ENCODE assay signal across 27 cellular contexts in the genomic region with DNA sequence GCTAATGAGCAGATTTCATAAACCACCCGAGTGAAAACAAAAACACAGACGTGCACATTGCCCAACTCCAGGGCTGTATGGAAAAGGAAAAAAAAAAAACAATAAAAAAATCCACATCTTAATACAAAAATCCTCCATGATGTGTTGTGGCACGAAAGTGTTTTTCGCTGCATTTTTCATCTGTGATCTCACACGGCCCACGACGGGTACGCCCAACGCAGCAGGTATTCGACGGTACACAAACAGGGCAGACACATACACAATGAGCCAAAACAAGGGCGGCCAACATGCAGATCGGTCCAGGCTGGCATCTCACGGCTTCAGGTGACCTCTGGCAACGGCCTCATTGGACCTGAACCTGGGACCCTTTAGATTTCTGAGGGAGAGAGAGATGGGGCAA. TPM values are rescaled to one million over a fixed set of nuclear protein-coding genes. Genes with fewer than 3 reads are reported as not detected.
A peak's percentile ranks its signal among the peaks of the same experiment; 100 is the strongest.
DNase-seq lines count a peak whose midpoint lies in the region; ATAC-seq and TF ChIP-seq lines count a peak whose summit lies in the region.
"Had no signal": no experiment of that assay in that cellular context is flagged by ENCODE, and none has a peak within 500 bp of the region (broad histone marks: within the 10 kb centered on the region; RNA-seq: fewer than 3 reads in every experiment).

No MANE protein-coding gene starts in this region.

- CTCF ChIA-PET in MCF 10A (lab: Yijun Ruan, JAX) = interaction anchor here (0.6 kb wide), 1 partner anchor 68 kb away, joined by 3 read pairs; no protein-coding TSS in a partner anchor

- no peaks in the 10 kb centered on the region for H3K4me1 Mint-ChIP-seq in MCF 10A (ENCODE audit: insufficient read depth, unreplicated experiment)
- H3K4me1 Mint-ChIP-seq: activated CD4-positive, alpha-beta T cell treated with anti-CD3 and anti-CD28 coated beads for 36 hours; activated CD8-positive, alpha-beta memory T cell treated with anti-CD3 and anti-CD28 coated beads, Interleukin-2, amount 10 ng/mL, durations not matched to agents 7 days and 5 days; CD8-positive, alpha-beta memory T cell; natural killer cell had no signal

- peak overlapping the region; percentile 47 for H3K9ac ChIP-seq in mucosa of stomach (ENCODE audit: low read length)
- H3K9ac ChIP-seq: GM23248, parathyroid adenoma had no signal

- TF ChIP-seq EP300 in transverse colon (IDR thresholded peaks at IDR 0.05; ENCODE audit: low read depth) (no peak), upper lobe of left lung (IDR thresholded peaks at IDR 0.05) (no peak)

- intact Hi-C loops in breast epithelium (cut with DNase I; ENCODE audit: low total_unique reads) = no loop called here
- intact Hi-C loops in MCF 10A (cut with micrococcal nuclease) = no loop called here
- intact Hi-C loops in transverse colon (cut with DNase I; ENCODE audit: low total_unique reads) = no loop called here

- H3K27ac Mint-ChIP-seq in MCF 10A (ENCODE audit: low read depth, unreplicated experiment) = no peak overlapping the region
- H3K27ac Mint-ChIP-seq: activated CD4-positive, alpha-beta T cell treated with anti-CD3 and anti-CD28 coated beads for 36 hours; activated CD8-positive, alpha-beta memory T cell treated with anti-CD3 and anti-CD28 coated beads, Interleukin-2, amount 10 ng/mL, durations not matched to agents 7 days and 5 days; activated naive CD4-positive, alpha-beta T cell treated with anti-CD3 and anti-CD28 coated beads, Interleukin-2, amount 50 U/mL, for 72 hours; CD8-positive, alpha-beta memory T cell; natural killer cell had no signal

- in situ Hi-C loops in transverse colon (cut with MboI; ENCODE audit: low pct_ligation_motif_present in 1 of 4, low pct_unique_long_range_greater_than_20kb in 1 of 4, low sequenced_read_pairs in 3 of 4) = no loop called here

- WGBS in transverse colon (ENCODE audit: low coverage in 1 of 2), 2 donors = 52 to 67% methylated on average over 7 to 15 of the region's 15 CpGs
- 72 to 79% methylated on average over 15 of the region's 15 CpGs for WGBS in upper lobe of left lung, 2 donors

- BruUV-seq in MCF 10A (replicated peaks; lab: Mats Ljungman, UMichigan) = no TSS peak

- H3K4me3 Mint-ChIP-seq in MCF 10A (ENCODE audit: unreplicated experiment) = no peak overlapping the region
- H3K4me3 Mint-ChIP-seq: activated CD4-positive, alpha-beta T cell treated with anti-CD3 and anti-CD28 coated beads for 36 hours; activated CD8-positive, alpha-beta memory T cell treated with anti-CD3 and anti-CD28 coated beads, Interleukin-2, amount 10 ng/mL, durations not matched to agents 7 days and 5 days; CD8-positive, alpha-beta memory T cell; natural killer cell had no signal

- H3K27ac ChIP-seq in breast epithelium = peak overlapping the region; percentile 78 to 80
- H3K27ac ChIP-seq in transverse colon = peak overlapping the region; percentile 68 to 80 (median 76)
- H3K27ac ChIP-seq in upper lobe of left lung = peak overlapping the region in 1 of 4 donors; percentile 2
- H3K27ac ChIP-seq: ascending aorta, GM23248, parathyroid adenoma, thoracic aorta had no signal

- H3K36me3 Mint-ChIP-seq in MCF 10A (ENCODE audit: insufficient read depth, unreplicated experiment) = no peaks in the 10 kb centered on the region
- H3K36me3 Mint-ChIP-seq: activated CD8-positive, alpha-beta memory T cell treated with anti-CD3 and anti-CD28 coated beads, Interleukin-2, amount 10 ng/mL, durations not matched to agents 7 days and 5 days; activated naive CD4-positive, alpha-beta T cell treated with anti-CD3 and anti-CD28 coated beads, Interleukin-2, amount 50 U/mL, for 72 hours; CD8-positive, alpha-beta memory T cell; natural killer cell had no signal

- H3K36me3 ChIP-seq in breast epithelium = no peaks in the 10 kb centered on the region
- no peaks in the 10 kb centered on the region for H3K36me3 ChIP-seq in mucosa of stomach (ENCODE audit: control insufficient read depth, insufficient read depth, low read length)
- no peaks in the 10 kb centered on the region for H3K36me3 ChIP-seq in transverse colon
- no peaks in the 10 kb centered on the region for H3K36me3 ChIP-seq in upper lobe of left lung
- H3K36me3 ChIP-seq: ascending aorta, thoracic aorta had no signal

- POLR2A ChIA-PET in MCF 10A (lab: Yijun Ruan, JAX) = interaction anchor here (1.2 to 1.3 kb wide), 2 partner anchors 21 to 39 kb away, joined by 3 read pairs; no protein-coding TSS in a partner anchor

- TF ChIP-seq CTCF in breast epithelium (IDR thresholded peaks at IDR 0.05) = no peak
- TF ChIP-seq CTCF in MCF 10A (IDR thresholded peaks at IDR 0.05; ENCODE audit: unreplicated experiment) = no peak
- no peak for TF ChIP-seq CTCF in transverse colon (IDR thresholded peaks at IDR 0.05)
- TF ChIP-seq CTCF in upper lobe of left lung (IDR thresholded peaks at IDR 0.05) = no peak

- no peak for TF ChIP-seq POLR2A in breast epithelium (IDR thresholded peaks at IDR 0.05)
- TF ChIP-seq POLR2A in transverse colon (IDR thresholded peaks at IDR 0.05) = no peak
- no peak for TF ChIP-seq POLR2A in upper lobe of left lung (IDR thresholded peaks at IDR 0.05)

- H3K4me3 ChIP-seq in breast epithelium (peak overlapping the region in 1 of 3 donors; percentile 15), mucosa of stomach (ENCODE audit: low read length) (no peak overlapping the region), transverse colon (no peak overlapping the region), upper lobe of left lung (no peak overlapping the region)
- H3K4me3 ChIP-seq: ascending aorta, GM23248, thoracic aorta had no signal

- H3K27me3 Mint-ChIP-seq in MCF 10A (ENCODE audit: insufficient read depth, unreplicated experiment) = no peaks in the 10 kb centered on the region
- H3K27me3 Mint-ChIP-seq: activated CD4-positive, alpha-beta T cell treated with anti-CD3 and anti-CD28 coated beads for 36 hours had no signal

- H3K27me3 ChIP-seq in breast epithelium = no peaks in the 10 kb centered on the region
- no peaks in the 10 kb centered on the region for H3K27me3 ChIP-seq in mucosa of stomach (ENCODE audit: control insufficient read depth, insufficient read depth, low read length)
- H3K27me3 ChIP-seq in transverse colon = no peaks in the 10 kb centered on the region
- no peaks in the 10 kb centered on the region for H3K27me3 ChIP-seq in upper lobe of left lung
- H3K27me3 ChIP-seq: ascending aorta had no signal

- DNase-seq in breast epithelium (ENCODE audit: low spot score in 2 of 2) = no peak
- no peak for DNase-seq in MCF 10A (ENCODE audit: unreplicated experiment)
- no peak for DNase-seq in transverse colon
- no peak for DNase-seq in upper lobe of left lung
- DNase-seq: 8988T; activated CD4-positive, alpha-beta T cell treated with anti-CD3 and anti-CD28 coated beads for 36 hours; activated CD8-positive, alpha-beta memory T cell treated with anti-CD3 and anti-CD28 coated beads, Interleukin-2, amount 10 ng/mL, durations not matched to agents 7 days and 5 days; AML-193; CD8-positive, alpha-beta memory T cell; cerebellar nuclear complex; Kasumi-1; mesendoderm; natural killer cell; NCI-H1048; OCI-M1; SIG-M5; stimulated activated CD4-positive, alpha-beta T cell treated with anti-CD3 and anti-CD28 coated beads, Interleukin-1b, Interleukin-23, amount 100 ng/mL, for 48 hours; T-helper 1 cell had no signal

- H3K9me3 ChIP-seq in breast epithelium (no peaks in the 10 kb centered on the region), mucosa of stomach (ENCODE audit: control insufficient read depth, low read length) (no peaks in the 10 kb centered on the region), transverse colon (no peaks in the 10 kb centered on the region), upper lobe of left lung (no peaks in the 10 kb centered on the region)
- H3K9me3 ChIP-seq: ascending aorta, thoracic aorta had no signal

- no peaks in the 10 kb centered on the region for H3K9me3 Mint-ChIP-seq in MCF 10A (ENCODE audit: unreplicated experiment)
- H3K9me3 Mint-ChIP-seq: activated naive CD4-positive, alpha-beta T cell treated with anti-CD3 and anti-CD28 coated beads, Interleukin-2, amount 50 U/mL, for 72 hours; CD8-positive, alpha-beta memory T cell; natural killer cell had no signal

- H3K4me1 ChIP-seq in breast epithelium = peaks cover 0 to 22% of the 10 kb centered on the region in 2 donors
- peaks cover 71% of the 10 kb centered on the region for H3K4me1 ChIP-seq in mucosa of stomach (ENCODE audit: control insufficient read depth, insufficient read depth, low read length)
- H3K4me1 ChIP-seq in transverse colon = peaks cover 32 to 72% (median 57%) of the 10 kb centered on the region in 4 donors
- peaks cover 26 to 44% (median 37%) of the 10 kb centered on the region in 4 donors for H3K4me1 ChIP-seq in upper lobe of left lung
- H3K4me1 ChIP-seq: ascending aorta, parathyroid adenoma had no signal

- ATAC-seq in esophagus mucosa (peak; percentile 56), upper lobe of left lung (ENCODE audit: low FRiP score in 2 of 2) (no peak), GM19023 (IDR thresholded peaks at IDR 0.05; ENCODE audit: unreplicated experiment) (no peak), GM21367 (IDR thresholded peaks at IDR 0.05; ENCODE audit: unreplicated experiment) (no peak)
- ATAC-seq: activated CD4-positive, alpha-beta T cell treated with anti-CD3 and anti-CD28 coated beads for 36 hours; activated CD8-positive, alpha-beta memory T cell treated with anti-CD3 and anti-CD28 coated beads, Interleukin-2, amount 10 ng/mL, durations not matched to agents 7 days and 5 days; activated naive CD4-positive, alpha-beta T cell treated with anti-CD3 and anti-CD28 coated beads, Interleukin-2, amount 50 U/mL, for 72 hours; natural killer cell had no signal

RNA-seq across cellular contexts. Expression of a gene that starts 31.1 kb away (rescaled TPM):
- total RNA-seq in breast epithelium = 10 to 100 TPM in 2 of 3 donors, 1 to 10 TPM in 1; 1.1 to 39.1 (median 32.4) TPM
- 11.1 and 13.2 TPM in 2 replicates for total RNA-seq in MCF 10A (2022)
- 22.8 TPM for total RNA-seq in esophagus mucosa
- total RNA-seq in transverse colon = 100 to 1,000 TPM in 2 of 4 donors, 10 to 100 TPM in 2; 39.1 to 215 (median 115) TPM
- total RNA-seq in upper lobe of left lung = 100 to 1,000 TPM in 2 of 6 donors, 10 to 100 TPM in 4; 39.7 to 112 (median 60.8) TPM
